21 cellular contexts compared by ENCODE assay signal in genomic region chr4:15068298-15068697, GRCh38.
"Had no signal": no experiment of that assay in that cellular context is flagged by ENCODE, and none has a peak within 500 bp of the region (broad histone marks: within the 10 kb centered on the region; RNA-seq: fewer than 3 reads in every experiment).

No MANE protein-coding gene starts in this region.

- H3K9me3 ChIP-seq: esophagus muscularis mucosa, gastroesophageal sphincter, psoas muscle, stomach, thoracic aorta, transverse colon had no signal

- H3K27ac Mint-ChIP-seq: nephron had no signal

- H3K4me1 ChIP-seq: psoas muscle, transverse colon had no signal

- H3K9me3 Mint-ChIP-seq: nephron had no signal

- H3K4me3 Mint-ChIP-seq: naive B cell, nephron had no signal

- H3K4me1 Mint-ChIP-seq: naive B cell, nephron had no signal

- DNase-seq: cerebellar nuclear complex; effector CD8-positive, alpha-beta T cell; left colon; left ventricle myocardium superior; mesendoderm; naive B cell; psoas muscle; retina; stimulated activated naive CD4-positive, alpha-beta T cell; stomach; substantia nigra; transverse colon had no signal

- ATAC-seq: gastroesophageal sphincter, left colon, left ventricle myocardium superior, psoas muscle, sciatic nerve had no signal

- H3K4me2 ChIP-seq: hepatocyte had no signal

- H2AFZ ChIP-seq: hepatocyte had no signal

- H3K36me3 ChIP-seq: thoracic aorta had no signal

- H3K4me3 ChIP-seq: coronary artery, esophagus muscularis mucosa, gastroesophageal sphincter, hepatocyte, lung, psoas muscle, stomach, thoracic aorta, transverse colon had no signal

- H3K79me2 ChIP-seq: hepatocyte had no signal

- H3K27me3 ChIP-seq: esophagus muscularis mucosa, gastroesophageal sphincter, hepatocyte, stomach, transverse colon had no signal

- H3K27me3 Mint-ChIP-seq: naive B cell had no signal

- H3K27ac ChIP-seq: coronary artery, epithelial cell of prostate, esophagus muscularis mucosa, gastroesophageal sphincter, hepatocyte, psoas muscle, stomach, thoracic aorta, transverse colon had no signal
